Comparison of ENCODE assay signal across 16 cellular contexts in genomic region chr22:28629420-28630184, GRCh38. TPM values are rescaled to one million over a fixed set of nuclear protein-coding genes. Genes with fewer than 3 reads are reported as not detected.
DNase-seq lines count a peak whose midpoint lies in the region; ATAC-seq and TF ChIP-seq lines count a peak whose summit lies in the region.
"Had no signal": no experiment of that assay in that cellular context is flagged by ENCODE, and none has a peak within 500 bp of the region (broad histone marks: within the 10 kb centered on the region; RNA-seq: fewer than 3 reads in every experiment).

No MANE protein-coding gene starts in this region.

- H3K27ac ChIP-seq in breast epithelium, result no peak overlapping the region
- H3K27ac ChIP-seq: parathyroid adenoma, SJCRH30 had no signal

- TF ChIP-seq POLR2A in breast epithelium (IDR thresholded peaks at IDR 0.05), result no peak

- H3K27ac Mint-ChIP-seq in MCF 10A (ENCODE audit: low read depth, unreplicated experiment) (no peak overlapping the region), endothelial cell (ENCODE audit: unreplicated experiment) (peak overlapping the region; percentile 3)
- peak overlapping the region; percentile 24 for H3K27ac Mint-ChIP-seq in stimulated activated effector memory CD8-positive, alpha-beta T cell treated with anti-CD3 and anti-CD28 coated beads, Interleukin-12 subunit alpha, Interleukin-12 subunit beta, amount 100 ng/mL, for 72 hours
- H3K27ac Mint-ChIP-seq: activated T-cell treated with anti-CD3 and anti-CD28 coated beads, Interleukin-2, amount 50 U/mL, for 72 hours; immature natural killer cell; mesothelial cell of epicardium had no signal

- BruUV-seq in MCF 10A (replicated peaks; lab: Mats Ljungman, UMichigan), result no TSS peak

- no peak overlapping the region for H3K4me3 Mint-ChIP-seq in MCF 10A (ENCODE audit: unreplicated experiment)
- no peak overlapping the region for H3K4me3 Mint-ChIP-seq in endothelial cell (ENCODE audit: unreplicated experiment)
- H3K4me3 Mint-ChIP-seq in stimulated activated effector memory CD8-positive, alpha-beta T cell treated with anti-CD3 and anti-CD28 coated beads, Interleukin-12 subunit alpha, Interleukin-12 subunit beta, amount 100 ng/mL, for 72 hours, result no peak overlapping the region
- H3K4me3 Mint-ChIP-seq: activated T-cell treated with anti-CD3 and anti-CD28 coated beads, Interleukin-2, amount 50 U/mL, for 72 hours; immature natural killer cell; mesothelial cell of epicardium had no signal

- DNase-seq in MCF 10A (ENCODE audit: unreplicated experiment) (peak; percentile 12), breast epithelium (ENCODE audit: low spot score in 2 of 2) (no peak), NCI-H460 (ENCODE audit: extremely low read depth, low read depth) (peak; percentile 15), endothelial cell (ENCODE audit: low spot score) (no peak), GM13977 (ENCODE audit: low spot score) (no peak), mesenteric fat pad (ENCODE audit: low spot score) (no peak)
- DNase-seq in stimulated activated effector memory CD8-positive, alpha-beta T cell treated with anti-CD3 and anti-CD28 coated beads, Interleukin-12 subunit alpha, Interleukin-12 subunit beta, amount 100 ng/mL, for 72 hours (ENCODE audit: low spot score in 2 of 2), result no peak
- DNase-seq: activated CD4-positive, alpha-beta T cell treated with anti-CD3 and anti-CD28 coated beads, Interleukin-2, amount 50 U/mL, for 48 hours; activated T-cell treated with anti-CD3 and anti-CD28 coated beads, Interleukin-2, amount 50 U/mL, for 72 hours; immature natural killer cell; NCI-H1417; SJCRH30; substantia nigra had no signal

- no peak overlapping the region for H3K4me3 ChIP-seq in breast epithelium
- H3K4me3 ChIP-seq: SJCRH30 had no signal

- H3K36me3 Mint-ChIP-seq in MCF 10A (ENCODE audit: insufficient read depth, unreplicated experiment), result no peaks in the 10 kb centered on the region
- H3K36me3 Mint-ChIP-seq in endothelial cell (ENCODE audit: low read depth, unreplicated experiment), result no peaks in the 10 kb centered on the region
- no peaks in the 10 kb centered on the region for H3K36me3 Mint-ChIP-seq in stimulated activated effector memory CD8-positive, alpha-beta T cell treated with anti-CD3 and anti-CD28 coated beads, Interleukin-12 subunit alpha, Interleukin-12 subunit beta, amount 100 ng/mL, for 72 hours
- H3K36me3 Mint-ChIP-seq: immature natural killer cell, mesothelial cell of epicardium had no signal

- H3K9me3 Mint-ChIP-seq in MCF 10A (ENCODE audit: unreplicated experiment) (no peaks in the 10 kb centered on the region), endothelial cell (ENCODE audit: unreplicated experiment) (no peaks in the 10 kb centered on the region)
- no peaks in the 10 kb centered on the region for H3K9me3 Mint-ChIP-seq in stimulated activated effector memory CD8-positive, alpha-beta T cell treated with anti-CD3 and anti-CD28 coated beads, Interleukin-12 subunit alpha, Interleukin-12 subunit beta, amount 100 ng/mL, for 72 hours
- H3K9me3 Mint-ChIP-seq: activated T-cell treated with anti-CD3 and anti-CD28 coated beads, Interleukin-2, amount 50 U/mL, for 72 hours; immature natural killer cell; mesothelial cell of epicardium had no signal

- no peaks in the 10 kb centered on the region for H3K4me1 ChIP-seq in breast epithelium
- H3K4me1 ChIP-seq: parathyroid adenoma, SJCRH30 had no signal

- no peaks in the 10 kb centered on the region for H3K27me3 ChIP-seq in breast epithelium
- H3K27me3 ChIP-seq: SJCRH30 had no signal

- in situ Hi-C loops in GM13977 (cut with MboI; ENCODE audit: low pct_unique_long_range_greater_than_20kb, low sequenced_read_pairs, unreplicated experiment), result no loop called here

- H3K9me3 ChIP-seq in breast epithelium, result no peaks in the 10 kb centered on the region
- H3K9me3 ChIP-seq: SJCRH30 had no signal

- POLR2A ChIA-PET in MCF 10A (lab: Yijun Ruan, JAX), result interaction anchor here (0.6 kb wide), 1 partner anchor 198 kb away, joined by 3 read pairs; no protein-coding TSS in a partner anchor

- no peaks in the 10 kb centered on the region for H3K36me3 ChIP-seq in breast epithelium
- H3K36me3 ChIP-seq: SJCRH30 had no signal

- H3K4me1 Mint-ChIP-seq in MCF 10A (ENCODE audit: insufficient read depth, unreplicated experiment) (no peaks in the 10 kb centered on the region), endothelial cell (ENCODE audit: unreplicated experiment) (peaks cover 9% of the 10 kb centered on the region)
- H3K4me1 Mint-ChIP-seq in stimulated activated effector memory CD8-positive, alpha-beta T cell treated with anti-CD3 and anti-CD28 coated beads, Interleukin-12 subunit alpha, Interleukin-12 subunit beta, amount 100 ng/mL, for 72 hours, result no peaks in the 10 kb centered on the region
- H3K4me1 Mint-ChIP-seq: immature natural killer cell had no signal

- intact Hi-C loops in MCF 10A (cut with micrococcal nuclease), result no loop called here
- intact Hi-C loops in breast epithelium (cut with DNase I; ENCODE audit: low total_unique reads), result no loop called here

- TF ChIP-seq CTCF in MCF 10A (IDR thresholded peaks at IDR 0.05; ENCODE audit: unreplicated experiment) (no peak), breast epithelium (IDR thresholded peaks at IDR 0.05) (no peak), endothelial cell (IDR thresholded peaks at IDR 0.05; ENCODE audit: unreplicated experiment) (no peak), GM13977 (IDR thresholded peaks at IDR 0.05; ENCODE audit: extremely low read depth, insufficient read depth, missing control alignments) (no peak)

- ATAC-seq in stimulated activated effector memory CD8-positive, alpha-beta T cell treated with anti-CD3 and anti-CD28 coated beads, Interleukin-12 subunit alpha, Interleukin-12 subunit beta, amount 100 ng/mL, for 72 hours, result no peak
- no peak for ATAC-seq in GM21529 (IDR thresholded peaks at IDR 0.05; ENCODE audit: unreplicated experiment)
- ATAC-seq: activated T-cell treated with anti-CD3 and anti-CD28 coated beads, Interleukin-2, amount 50 U/mL, for 72 hours had no signal

- H3K27me3 Mint-ChIP-seq in MCF 10A (ENCODE audit: insufficient read depth, unreplicated experiment) (peaks cover 1% of the 10 kb centered on the region), endothelial cell (ENCODE audit: unreplicated experiment) (no peaks in the 10 kb centered on the region)

- CTCF ChIA-PET in MCF 10A (lab: Yijun Ruan, JAX), result interaction anchor here (0.5 kb wide), 1 partner anchor 110 kb away, joined by 3 read pairs; no protein-coding TSS in a partner anchor

RNA-seq across cellular contexts. Expression of gene TTC28, which starts 50.0 kb away (rescaled TPM):
- total RNA-seq in MCF 10A (2022) (not detected in 2 replicates), breast epithelium (10 to 100 TPM; 33.5 to 43.3 (median 40.2) TPM), endothelial cell (ENCODE audit: unreplicated experiment) (70.8 TPM), mesenteric fat pad (34.1 TPM)
- total RNA-seq in NCI-H460 (2014; rRNA removed; shearing (Covaris generic)), result 6.6 and 12.1 TPM in 2 replicates
- polyA plus RNA-seq in NCI-H460 (2014; cell fraction: nucleus; rRNA removed), result 7.2 and 8.9 TPM in 2 replicates

Comparison
In these comparisons a context has a peak if more than half of its experiments do, and no peak if none do; other contexts are left out.
1. DNase-seq: peak in MCF 10A (single experiment) and NCI-H460 (single experiment); none in breast epithelium (0 of 2), endothelial cell (single experiment), stimulated activated effector memory CD8-positive, alpha-beta T cell treated with anti-CD3 and anti-CD28 coated beads, Interleukin-12 subunit alpha, Interleukin-12 subunit beta, amount 100 ng/mL, for 72 hours (0 of 2), GM13977 (single experiment) and mesenteric fat pad (single experiment).